1 cellular context compared by ENCODE assay signal in genomic region chr10:86363833-86364511, GRCh38.
A peak's percentile ranks its signal among the peaks of the same experiment; 100 is the strongest.
TF ChIP-seq lines count a peak whose summit lies in the region.

No MANE protein-coding gene starts in this region.

TF ChIP-seq in H1, 55 proteins besides CTCF, POLR2A, EP300 and RAD21:
- TF ChIP-seq JUN (IDR thresholded peaks at IDR 0.05; ENCODE audit: low read depth, low read length) (no peak), EZH2 (IDR thresholded peaks at IDR 0.05; ENCODE audit: low read depth, low read length, severe bottlenecking) (peak; percentile 84), SUZ12 (IDR thresholded peaks at IDR 0.05; ENCODE audit: low read length) (peak; percentile 84), FOSL1 (IDR thresholded peaks at IDR 0.05; ENCODE audit: insufficient read depth, low read depth, low read length) (no peak), TBP (IDR thresholded peaks at IDR 0.05; ENCODE audit: low read depth, low read length) (no peak), E2F6 (IDR thresholded peaks at IDR 0.05) (0 out of 2 replicates have a peak, but pooled peaks have one; percentile 21), MAX (IDR thresholded peaks at IDR 0.05) (peak; percentile 62; the same call in 1 of the 2 replicates), RBBP5 (IDR thresholded peaks at IDR 0.05; ENCODE audit: borderline replicate concordance, low read depth, low read length) (no peak), BRCA1 (IDR thresholded peaks at IDR 0.05; ENCODE audit: low read depth, low read length) (no peak), CHD2 (IDR thresholded peaks at IDR 0.05; ENCODE audit: low read length) (no peak), TAF7 (optimal IDR thresholded peaks at IDR 0.05; ENCODE audit: borderline replicate concordance, low read depth, low read length) (no peak), HDAC6 (IDR thresholded peaks at IDR 0.05; ENCODE audit: low read depth, low read length) (no peak), GTF2F1 (IDR thresholded peaks at IDR 0.05; ENCODE audit: borderline replicate concordance, low read depth, low read length) (no peak), ATF3 (IDR thresholded peaks at IDR 0.05; ENCODE audit: insufficient read depth, low read depth, low read length) (no peak), CEBPB (IDR thresholded peaks at IDR 0.05; ENCODE audit: low read depth, low read length) (no peak), RFX5 (IDR thresholded peaks at IDR 0.05; ENCODE audit: borderline replicate concordance, low read depth, low read length) (no peak), PHF8 (conservative IDR thresholded peaks at IDR 0.05; ENCODE audit: low read depth, low read length) (no peak), CTBP2 (IDR thresholded peaks at IDR 0.05; ENCODE audit: borderline replicate concordance, insufficient read depth, insufficient read length, low read length) (no peak)
